8 cellular contexts compared by ENCODE assay signal in the genomic region with DNA sequence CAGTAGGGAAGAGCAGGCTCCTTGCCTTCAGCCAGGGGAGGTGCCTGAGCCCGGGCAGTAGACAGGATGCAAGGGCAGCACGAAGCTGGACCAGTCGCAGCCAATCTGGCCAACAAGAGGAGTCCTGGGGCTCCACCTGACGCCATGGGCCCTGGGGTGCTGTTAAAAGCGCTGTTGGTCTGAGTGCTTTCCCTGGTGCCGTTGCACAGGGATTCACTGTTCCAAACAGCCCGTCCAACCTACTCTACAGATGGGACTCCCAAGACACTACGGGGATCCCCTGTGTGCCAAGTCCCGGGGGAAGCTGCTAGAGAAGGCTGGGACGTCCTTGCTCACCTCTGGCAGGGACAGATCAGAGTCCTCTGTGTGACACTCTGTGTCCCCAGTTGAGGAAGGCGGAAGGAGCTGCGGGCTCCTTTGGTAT. TPM values are rescaled to one million over a fixed set of nuclear protein-coding genes. Genes with fewer than 3 reads are reported as not detected.
DNase-seq lines count a peak whose midpoint lies in the region; ATAC-seq, FAIRE-seq and TF ChIP-seq lines count a peak whose summit lies in the region.

No MANE protein-coding gene starts in this region.

- CTCF ChIA-PET in WTC11 (lab: Charles Lee) = interaction anchor here (0.5 to 2.4 kb wide), 16 partner anchors 11 to 240 kb away, joined by 3 to 25 read pairs (median 4); a partner anchor contains a TSS

- peaks cover 47% of the 10 kb centered on the region for H3K27me3 Mint-ChIP-seq in WTC11 (ENCODE audit: low read depth)

- TF ChIP-seq CTCF in WTC11 (IDR thresholded peaks at IDR 0.05) = no peak

- no peak overlapping the region for H3K27ac Mint-ChIP-seq in WTC11
- H3K27ac Mint-ChIP-seq in stimulated activated effector memory CD8-positive, alpha-beta T cell treated with anti-CD3 and anti-CD28 coated beads, Interleukin-12 subunit alpha, Interleukin-12 subunit beta, amount 100 ng/mL, for 72 hours = peak overlapping the region; percentile 85

- peak overlapping the region; percentile 65 for H3K4me3 ChIP-seq in iPS-15b (ENCODE audit: low read depth, low read length)

- DNase-seq in WTC11 (ENCODE audit: low spot score) = peak; percentile 17
- no peak for DNase-seq in stimulated activated effector memory CD8-positive, alpha-beta T cell treated with anti-CD3 and anti-CD28 coated beads, Interleukin-12 subunit alpha, Interleukin-12 subunit beta, amount 100 ng/mL, for 72 hours (ENCODE audit: low spot score in 2 of 2)
- no peak for DNase-seq in NCI-H1694 (lab: John Stamatoyannopoulos, UW)
- DNase-seq in NCI-H1436 treated with DMSO at 0.1 percent for 48 hours (lab: John Stamatoyannopoulos, UW) = no peak
- no peak for DNase-seq in GM19239 (ENCODE audit: insufficient read length, low spot score)

- no peak overlapping the region for H3K9ac ChIP-seq in iPS-15b (ENCODE audit: low read depth, low read length)

- no peak for FAIRE-seq in GM19239 (lab: Jason Lieb, UNC)

- H3K36me3 ChIP-seq in iPS-15b (ENCODE audit: control insufficient read depth, insufficient read depth, low read length) = no peaks in the 10 kb centered on the region

- H3K9me3 ChIP-seq in iPS-15b (ENCODE audit: control insufficient read depth, insufficient read depth, low read length) = no peaks in the 10 kb centered on the region

- peak overlapping the region; percentile 70 for H3K4me3 Mint-ChIP-seq in WTC11
- H3K4me3 Mint-ChIP-seq in stimulated activated effector memory CD8-positive, alpha-beta T cell treated with anti-CD3 and anti-CD28 coated beads, Interleukin-12 subunit alpha, Interleukin-12 subunit beta, amount 100 ng/mL, for 72 hours = peak overlapping the region; percentile 86

- ATAC-seq in GM19025 (IDR thresholded peaks at IDR 0.05; ENCODE audit: low read depth, unreplicated experiment) (peak; percentile 21), HG02938 (IDR thresholded peaks at IDR 0.05; ENCODE audit: unreplicated experiment) (peak; percentile 29), WTC11 (peak; percentile 13; the same call in 1 of the 2 replicates)
- ATAC-seq in stimulated activated effector memory CD8-positive, alpha-beta T cell treated with anti-CD3 and anti-CD28 coated beads, Interleukin-12 subunit alpha, Interleukin-12 subunit beta, amount 100 ng/mL, for 72 hours = peak; percentile 17

- POLR2A ChIA-PET in WTC11 (lab: Charles Lee) = no interaction called here

- peaks cover 17% of the 10 kb centered on the region for H3K27me3 ChIP-seq in iPS-15b (ENCODE audit: control insufficient read depth, insufficient read depth, low read length)

- no peaks in the 10 kb centered on the region for H3K36me3 Mint-ChIP-seq in WTC11
- peaks cover 36% of the 10 kb centered on the region for H3K36me3 Mint-ChIP-seq in stimulated activated effector memory CD8-positive, alpha-beta T cell treated with anti-CD3 and anti-CD28 coated beads, Interleukin-12 subunit alpha, Interleukin-12 subunit beta, amount 100 ng/mL, for 72 hours

- no peaks in the 10 kb centered on the region for H3K9me3 Mint-ChIP-seq in WTC11
- H3K9me3 Mint-ChIP-seq in stimulated activated effector memory CD8-positive, alpha-beta T cell treated with anti-CD3 and anti-CD28 coated beads, Interleukin-12 subunit alpha, Interleukin-12 subunit beta, amount 100 ng/mL, for 72 hours = no peaks in the 10 kb centered on the region

- H3K4me1 Mint-ChIP-seq in WTC11 = 0 out of 2 replicates have a peak, but pooled peaks cover 5% of the 10 kb centered on the region
- H3K4me1 Mint-ChIP-seq in stimulated activated effector memory CD8-positive, alpha-beta T cell treated with anti-CD3 and anti-CD28 coated beads, Interleukin-12 subunit alpha, Interleukin-12 subunit beta, amount 100 ng/mL, for 72 hours = peaks cover 13% of the 10 kb centered on the region

- no peaks in the 10 kb centered on the region for H3K4me1 ChIP-seq in iPS-15b (ENCODE audit: control insufficient read depth, insufficient read depth, low read length)

TF ChIP-seq in WTC11, 78 proteins besides CTCF, POLR2A, EP300 and RAD21:
- TF ChIP-seq, protein P1, sequence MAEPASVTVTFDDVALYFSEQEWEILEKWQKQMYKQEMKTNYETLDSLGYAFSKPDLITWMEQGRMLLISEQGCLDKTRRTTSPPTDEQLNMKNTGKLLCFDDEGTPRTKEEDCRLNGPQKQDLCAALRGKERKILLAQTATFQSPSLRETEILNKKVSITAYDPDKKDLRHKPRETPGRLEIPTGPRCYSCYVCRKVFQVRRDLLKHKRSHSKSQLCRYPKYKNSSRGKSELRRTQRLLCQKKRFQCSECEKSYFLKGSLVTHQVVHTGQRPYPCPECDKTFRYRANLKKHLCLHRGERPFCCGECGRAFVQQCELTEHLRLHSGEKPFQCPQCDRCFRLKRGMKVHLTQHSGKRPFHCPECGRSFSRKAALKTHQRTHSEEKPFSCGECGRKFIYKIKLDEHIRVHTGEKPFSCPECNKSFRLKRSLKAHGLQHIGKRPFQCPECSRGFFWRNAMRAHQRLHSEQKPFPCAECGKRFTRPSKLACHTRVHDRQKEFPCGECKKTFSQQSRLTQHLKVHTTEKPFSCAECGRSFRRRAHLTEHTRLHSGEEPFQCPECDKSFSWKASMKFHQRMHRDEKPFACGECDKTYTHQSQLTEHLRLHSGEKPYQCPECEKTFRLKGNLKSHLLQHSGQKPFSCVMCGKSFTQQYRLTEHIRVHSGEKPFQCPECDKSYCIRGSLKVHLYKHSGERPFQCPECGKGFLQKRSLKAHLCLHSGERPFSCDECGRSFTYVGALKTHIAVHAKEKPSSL (CRISPR knock-in tag; conservative IDR thresholded peaks at IDR 0.05) = no peak
- no peak for TF ChIP-seq ESRRA (CRISPR knock-in tag; IDR thresholded peaks at IDR 0.05; ENCODE audit: borderline replicate concordance)
- no peak for TF ChIP-seq SMAD3 (CRISPR knock-in tag; IDR thresholded peaks at IDR 0.05; ENCODE audit: borderline replicate concordance)
- TF ChIP-seq, protein P2, sequence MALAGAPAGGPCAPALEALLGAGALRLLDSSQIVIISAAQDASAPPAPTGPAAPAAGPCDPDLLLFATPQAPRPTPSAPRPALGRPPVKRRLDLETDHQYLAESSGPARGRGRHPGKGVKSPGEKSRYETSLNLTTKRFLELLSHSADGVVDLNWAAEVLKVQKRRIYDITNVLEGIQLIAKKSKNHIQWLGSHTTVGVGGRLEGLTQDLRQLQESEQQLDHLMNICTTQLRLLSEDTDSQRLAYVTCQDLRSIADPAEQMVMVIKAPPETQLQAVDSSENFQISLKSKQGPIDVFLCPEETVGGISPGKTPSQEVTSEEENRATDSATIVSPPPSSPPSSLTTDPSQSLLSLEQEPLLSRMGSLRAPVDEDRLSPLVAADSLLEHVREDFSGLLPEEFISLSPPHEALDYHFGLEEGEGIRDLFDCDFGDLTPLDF (CRISPR knock-in tag; IDR thresholded peaks at IDR 0.05) = no peak
- TF ChIP-seq, protein P3, sequence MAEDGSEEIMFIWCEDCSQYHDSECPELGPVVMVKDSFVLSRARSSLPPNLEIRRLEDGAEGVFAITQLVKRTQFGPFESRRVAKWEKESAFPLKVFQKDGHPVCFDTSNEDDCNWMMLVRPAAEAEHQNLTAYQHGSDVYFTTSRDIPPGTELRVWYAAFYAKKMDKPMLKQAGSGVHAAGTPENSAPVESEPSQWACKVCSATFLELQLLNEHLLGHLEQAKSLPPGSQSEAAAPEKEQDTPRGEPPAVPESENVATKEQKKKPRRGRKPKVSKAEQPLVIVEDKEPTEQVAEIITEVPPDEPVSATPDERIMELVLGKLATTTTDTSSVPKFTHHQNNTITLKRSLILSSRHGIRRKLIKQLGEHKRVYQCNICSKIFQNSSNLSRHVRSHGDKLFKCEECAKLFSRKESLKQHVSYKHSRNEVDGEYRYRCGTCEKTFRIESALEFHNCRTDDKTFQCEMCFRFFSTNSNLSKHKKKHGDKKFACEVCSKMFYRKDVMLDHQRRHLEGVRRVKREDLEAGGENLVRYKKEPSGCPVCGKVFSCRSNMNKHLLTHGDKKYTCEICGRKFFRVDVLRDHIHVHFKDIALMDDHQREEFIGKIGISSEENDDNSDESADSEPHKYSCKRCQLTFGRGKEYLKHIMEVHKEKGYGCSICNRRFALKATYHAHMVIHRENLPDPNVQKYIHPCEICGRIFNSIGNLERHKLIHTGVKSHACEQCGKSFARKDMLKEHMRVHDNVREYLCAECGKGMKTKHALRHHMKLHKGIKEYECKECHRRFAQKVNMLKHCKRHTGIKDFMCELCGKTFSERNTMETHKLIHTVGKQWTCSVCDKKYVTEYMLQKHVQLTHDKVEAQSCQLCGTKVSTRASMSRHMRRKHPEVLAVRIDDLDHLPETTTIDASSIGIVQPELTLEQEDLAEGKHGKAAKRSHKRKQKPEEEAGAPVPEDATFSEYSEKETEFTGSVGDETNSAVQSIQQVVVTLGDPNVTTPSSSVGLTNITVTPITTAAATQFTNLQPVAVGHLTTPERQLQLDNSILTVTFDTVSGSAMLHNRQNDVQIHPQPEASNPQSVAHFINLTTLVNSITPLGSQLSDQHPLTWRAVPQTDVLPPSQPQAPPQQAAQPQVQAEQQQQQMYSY (CRISPR knock-in tag; IDR thresholded peaks at IDR 0.05) = no peak
- TF ChIP-seq SOX15 (CRISPR knock-in tag; IDR thresholded peaks at IDR 0.05) = no peak
- no peak for TF ChIP-seq JUN (CRISPR knock-in tag; IDR thresholded peaks at IDR 0.05)
- no peak for TF ChIP-seq ZNF263 (CRISPR knock-in tag; IDR thresholded peaks at IDR 0.05; ENCODE audit: low read depth)
- TF ChIP-seq NR2C2 (CRISPR knock-in tag; IDR thresholded peaks at IDR 0.05) = no peak
- no peak for TF ChIP-seq JAZF1 (CRISPR knock-in tag; IDR thresholded peaks at IDR 0.05)
- TF ChIP-seq TCF7 (CRISPR knock-in tag; IDR thresholded peaks at IDR 0.05; ENCODE audit: low read depth) = no peak

RNA-seq across cellular contexts. Expression of a gene that starts 0.6 kb away (rescaled TPM):
- 20.4 to 31.8 TPM (median 31.1 TPM) in 3 replicates for total RNA-seq in WTC11 (2021)
